In genomic region chr15:70442211-70442610, GRCh38 we compare ENCODE assay signal across 25 cellular contexts.
"Had no signal": no experiment of that assay in that cellular context is flagged by ENCODE, and none has a peak within 500 bp of the region (broad histone marks: within the 10 kb centered on the region; RNA-seq: fewer than 3 reads in every experiment).

No MANE protein-coding gene starts in this region.

- DNase-seq: hypothalamus; immature natural killer cell; left colon; left lung; mesendoderm; naive B cell; occipital lobe; right lobe of liver; stimulated activated CD4-positive, alpha-beta T cell treated with anti-CD3 and anti-CD28 coated beads, Interleukin-1b, Interleukin-23, amount 100 ng/mL, for 48 hours; stimulated activated CD4-positive, alpha-beta T cell treated with anti-CD3 and anti-CD28 coated beads, Interleukin-2, amount 100 ng/mL, for 48 hours; stimulated activated naive B cell treated with anti-CD40 and anti-IgM and Interleukin-4, amounts not matched to agents 10 μg/mL and 1 μg/mL and 100 μg/mL, for 72 hours; stimulated activated naive CD8-positive, alpha-beta T cell treated with anti-CD3 and anti-CD28 coated beads, Interleukin-15, Interleukin-2, amounts not matched to agents 100 U/mL and 50 U/mL, for 24 hours; stomach; testis; thyroid gland; transverse colon; upper lobe of right lung had no signal

- H3K9me3 Mint-ChIP-seq: immature natural killer cell; mesothelial cell of epicardium; naive B cell; nephron; neural crest cell; stimulated activated naive B cell treated with anti-CD40 and anti-IgM and Interleukin-4, amounts not matched to agents 10 μg/mL and 1 μg/mL and 100 μg/mL, for 72 hours had no signal

- H3K9ac ChIP-seq: parathyroid adenoma had no signal

- H3K4me1 ChIP-seq: left lung, testis, thyroid gland, upper lobe of right lung had no signal

- H3K27me3 ChIP-seq: left lung, right atrium auricular region, right lobe of liver, testis, thyroid gland, transverse colon, upper lobe of right lung had no signal

- H3K36me3 Mint-ChIP-seq: mesothelial cell of epicardium; stimulated activated naive B cell treated with anti-CD40 and anti-IgM and Interleukin-4, amounts not matched to agents 10 μg/mL and 1 μg/mL and 100 μg/mL, for 72 hours had no signal

- H3K4me3 ChIP-seq: left lung, lung, right atrium auricular region, right lobe of liver, smooth muscle cell, stomach, testis, thyroid gland, transverse colon, upper lobe of right lung had no signal

- H3K36me3 ChIP-seq: left lung, neutrophil, right atrium auricular region, right lobe of liver, stomach, thyroid gland, transverse colon, upper lobe of right lung had no signal

- H3K27ac Mint-ChIP-seq: immature natural killer cell; mesothelial cell of epicardium; nephron; stimulated activated naive B cell treated with anti-CD40 and anti-IgM and Interleukin-4, amounts not matched to agents 10 μg/mL and 1 μg/mL and 100 μg/mL, for 72 hours had no signal

- H3K4me2 ChIP-seq: smooth muscle cell had no signal

- H2AFZ ChIP-seq: parathyroid adenoma had no signal

- H3K4me3 Mint-ChIP-seq: immature natural killer cell; mesothelial cell of epicardium; naive B cell; nephron; neural crest cell; stimulated activated naive B cell treated with anti-CD40 and anti-IgM and Interleukin-4, amounts not matched to agents 10 μg/mL and 1 μg/mL and 100 μg/mL, for 72 hours had no signal

- ATAC-seq: left colon; right lobe of liver; stimulated activated naive B cell treated with anti-CD40 and anti-IgM and Interleukin-4, amounts not matched to agents 10 μg/mL and 1 μg/mL and 100 μg/mL, for 72 hours; stimulated activated naive CD8-positive, alpha-beta T cell treated with anti-CD3 and anti-CD28 coated beads, Interleukin-15, Interleukin-2, amounts not matched to agents 100 U/mL and 50 U/mL, for 24 hours had no signal

- H3K9me3 ChIP-seq: left lung, neutrophil, right atrium auricular region, right lobe of liver, stomach, testis, thyroid gland, transverse colon, upper lobe of right lung had no signal

- H3K27ac ChIP-seq: left lung, neutrophil, parathyroid adenoma, right atrium auricular region, right lobe of liver, stomach, testis, thyroid gland, transverse colon, upper lobe of right lung had no signal
